Comparison of ENCODE assay signal across 1 cellular context in genomic region chr9:127715443-127716337, GRCh38.
A peak's percentile ranks its signal among the peaks of the same experiment; 100 is the strongest.
TF ChIP-seq lines count a peak whose summit lies in the region.

A gene with protein sequence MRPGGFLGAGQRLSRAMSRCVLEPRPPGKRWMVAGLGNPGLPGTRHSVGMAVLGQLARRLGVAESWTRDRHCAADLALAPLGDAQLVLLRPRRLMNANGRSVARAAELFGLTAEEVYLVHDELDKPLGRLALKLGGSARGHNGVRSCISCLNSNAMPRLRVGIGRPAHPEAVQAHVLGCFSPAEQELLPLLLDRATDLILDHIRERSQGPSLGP (minus strand): TSS chr9:127715663. CDS start chr9:127715639, 24 bp downstream.
A gene with protein sequence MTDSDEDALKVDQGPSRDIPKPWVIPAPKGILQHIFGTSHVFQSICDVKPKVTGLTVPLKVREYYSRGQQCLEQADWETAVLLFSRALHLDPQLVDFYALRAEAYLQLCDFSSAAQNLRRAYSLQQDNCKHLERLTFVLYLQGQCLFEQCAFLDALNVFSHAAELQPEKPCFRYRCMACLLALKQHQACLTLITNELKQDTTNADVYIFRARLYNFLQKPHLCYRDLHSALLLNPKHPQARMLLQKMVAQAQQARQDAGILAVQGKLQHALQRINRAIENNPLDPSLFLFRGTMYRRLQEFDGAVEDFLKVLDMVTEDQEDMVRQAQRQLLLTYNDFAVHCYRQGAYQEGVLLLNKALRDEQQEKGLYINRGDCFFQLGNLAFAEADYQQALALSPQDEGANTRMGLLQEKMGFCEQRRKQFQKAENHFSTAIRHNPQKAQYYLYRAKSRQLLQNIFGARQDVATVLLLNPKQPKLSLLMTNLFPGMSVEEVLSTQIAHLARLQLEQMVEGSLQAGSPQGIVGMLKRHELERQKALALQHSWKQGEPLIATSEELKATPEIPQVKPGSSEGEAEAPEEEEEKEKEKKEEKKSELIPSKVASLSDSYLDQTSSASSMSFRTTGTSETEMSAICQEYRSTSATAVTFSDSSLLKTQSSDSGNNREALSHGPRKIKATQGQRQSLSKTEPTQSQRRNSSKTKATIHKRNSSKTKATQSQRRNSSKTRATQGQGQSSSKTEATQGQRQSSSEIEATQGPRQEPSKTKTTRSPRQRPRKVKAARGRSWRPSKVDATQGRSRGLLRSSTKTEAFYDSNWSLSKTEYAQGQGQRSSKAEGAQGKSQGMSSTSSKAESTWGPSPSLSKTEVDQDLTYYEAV (plus strand): TSS chr9:127716079. CDS start chr9:127716146, 67 bp downstream.

TF ChIP-seq in K562, 482 proteins besides CTCF, POLR2A, EP300 and RAD21 (continued from another document and continues in another):
- TF ChIP-seq ATF3 (IDR thresholded peaks at IDR 0.05) (peak; percentile 99), ATF3 (CRISPR knock-in tag; conservative IDR thresholded peaks at IDR 0.05) (peak; percentile 81; the same call in 1 of the 2 replicates), SP1 (CRISPR knock-in tag; IDR thresholded peaks at IDR 0.05) (peak; percentile 98), SIN3B (IDR thresholded peaks at IDR 0.05; ENCODE audit: low read depth) (peak; percentile 66; the same call in 1 of the 2 replicates), SAP30 (IDR thresholded peaks at IDR 0.05; ENCODE audit: borderline replicate concordance, insufficient read depth, low read depth, low read length, poor library complexity, severe bottlenecking) (peak; percentile 95), ATF1 (CRISPR knock-in tag; IDR thresholded peaks at IDR 0.05) (peak; percentile 79), ATF1 (tag; IDR thresholded peaks at IDR 0.05) (peak; percentile 99), E2F8 (IDR thresholded peaks at IDR 0.05; ENCODE audit: low read depth, partially characterized antibody) (peak; percentile 93), ZNF232 (CRISPR knock-in tag; IDR thresholded peaks at IDR 0.05) (no peak), RCOR1 (IDR thresholded peaks at IDR 0.05; ENCODE audit: borderline replicate concordance in 1 of 2, low read depth in 2 of 2, low read length in 2 of 2) (0 out of 4 replicates have a peak, but pooled peaks of 1 of the 2 experiments have one; percentile 4), HOMEZ (CRISPR knock-in tag; IDR thresholded peaks at IDR 0.05) (no peak), SIN3A (IDR thresholded peaks at IDR 0.05; ENCODE audit: borderline replicate concordance in 2 of 2, control insufficient read depth in 1 of 2, low read depth in 2 of 2, low read length in 2 of 2) (peak; percentile 84 to 94; a peak in 3 of 4 replicates), SRSF1 (IDR thresholded peaks at IDR 0.05; ENCODE audit: low read depth, low read length) (no peak), HIVEP1 (CRISPR knock-in tag; IDR thresholded peaks at IDR 0.05) (no peak), MXI1 (IDR thresholded peaks at IDR 0.05; ENCODE audit: low read depth, low read length) (peak; percentile 30), THAP12 (CRISPR knock-in tag; IDR thresholded peaks at IDR 0.05) (peak; percentile 71; the same call in 1 of the 2 replicates)
- TF ChIP-seq, protein P1, sequence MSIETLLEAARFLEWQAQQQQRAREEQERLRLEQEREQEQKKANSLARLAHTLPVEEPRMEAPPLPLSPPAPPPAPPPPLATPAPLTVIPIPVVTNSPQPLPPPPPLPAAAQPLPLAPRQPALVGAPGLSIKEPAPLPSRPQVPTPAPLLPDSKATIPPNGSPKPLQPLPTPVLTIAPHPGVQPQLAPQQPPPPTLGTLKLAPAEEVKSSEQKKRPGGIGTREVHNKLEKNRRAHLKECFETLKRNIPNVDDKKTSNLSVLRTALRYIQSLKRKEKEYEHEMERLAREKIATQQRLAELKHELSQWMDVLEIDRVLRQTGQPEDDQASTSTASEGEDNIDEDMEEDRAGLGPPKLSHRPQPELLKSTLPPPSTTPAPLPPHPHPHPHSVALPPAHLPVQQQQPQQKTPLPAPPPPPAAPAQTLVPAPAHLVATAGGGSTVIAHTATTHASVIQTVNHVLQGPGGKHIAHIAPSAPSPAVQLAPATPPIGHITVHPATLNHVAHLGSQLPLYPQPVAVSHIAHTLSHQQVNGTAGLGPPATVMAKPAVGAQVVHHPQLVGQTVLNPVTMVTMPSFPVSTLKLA (conservative IDR thresholded peaks at IDR 0.05), result peak; percentile 91 to 96
- TF ChIP-seq, protein P2, sequence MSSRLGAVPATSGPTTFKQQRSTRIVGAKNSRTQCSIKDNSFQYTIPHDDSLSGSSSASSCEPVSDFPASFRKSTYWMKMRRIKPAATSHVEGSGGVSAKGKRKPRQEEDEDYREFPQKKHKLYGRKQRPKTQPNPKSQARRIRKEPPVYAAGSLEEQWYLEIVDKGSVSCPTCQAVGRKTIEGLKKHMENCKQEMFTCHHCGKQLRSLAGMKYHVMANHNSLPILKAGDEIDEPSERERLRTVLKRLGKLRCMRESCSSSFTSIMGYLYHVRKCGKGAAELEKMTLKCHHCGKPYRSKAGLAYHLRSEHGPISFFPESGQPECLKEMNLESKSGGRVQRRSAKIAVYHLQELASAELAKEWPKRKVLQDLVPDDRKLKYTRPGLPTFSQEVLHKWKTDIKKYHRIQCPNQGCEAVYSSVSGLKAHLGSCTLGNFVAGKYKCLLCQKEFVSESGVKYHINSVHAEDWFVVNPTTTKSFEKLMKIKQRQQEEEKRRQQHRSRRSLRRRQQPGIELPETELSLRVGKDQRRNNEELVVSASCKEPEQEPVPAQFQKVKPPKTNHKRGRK (tag; IDR thresholded peaks at IDR 0.05), result no peak
- TF ChIP-seq, protein P3, sequence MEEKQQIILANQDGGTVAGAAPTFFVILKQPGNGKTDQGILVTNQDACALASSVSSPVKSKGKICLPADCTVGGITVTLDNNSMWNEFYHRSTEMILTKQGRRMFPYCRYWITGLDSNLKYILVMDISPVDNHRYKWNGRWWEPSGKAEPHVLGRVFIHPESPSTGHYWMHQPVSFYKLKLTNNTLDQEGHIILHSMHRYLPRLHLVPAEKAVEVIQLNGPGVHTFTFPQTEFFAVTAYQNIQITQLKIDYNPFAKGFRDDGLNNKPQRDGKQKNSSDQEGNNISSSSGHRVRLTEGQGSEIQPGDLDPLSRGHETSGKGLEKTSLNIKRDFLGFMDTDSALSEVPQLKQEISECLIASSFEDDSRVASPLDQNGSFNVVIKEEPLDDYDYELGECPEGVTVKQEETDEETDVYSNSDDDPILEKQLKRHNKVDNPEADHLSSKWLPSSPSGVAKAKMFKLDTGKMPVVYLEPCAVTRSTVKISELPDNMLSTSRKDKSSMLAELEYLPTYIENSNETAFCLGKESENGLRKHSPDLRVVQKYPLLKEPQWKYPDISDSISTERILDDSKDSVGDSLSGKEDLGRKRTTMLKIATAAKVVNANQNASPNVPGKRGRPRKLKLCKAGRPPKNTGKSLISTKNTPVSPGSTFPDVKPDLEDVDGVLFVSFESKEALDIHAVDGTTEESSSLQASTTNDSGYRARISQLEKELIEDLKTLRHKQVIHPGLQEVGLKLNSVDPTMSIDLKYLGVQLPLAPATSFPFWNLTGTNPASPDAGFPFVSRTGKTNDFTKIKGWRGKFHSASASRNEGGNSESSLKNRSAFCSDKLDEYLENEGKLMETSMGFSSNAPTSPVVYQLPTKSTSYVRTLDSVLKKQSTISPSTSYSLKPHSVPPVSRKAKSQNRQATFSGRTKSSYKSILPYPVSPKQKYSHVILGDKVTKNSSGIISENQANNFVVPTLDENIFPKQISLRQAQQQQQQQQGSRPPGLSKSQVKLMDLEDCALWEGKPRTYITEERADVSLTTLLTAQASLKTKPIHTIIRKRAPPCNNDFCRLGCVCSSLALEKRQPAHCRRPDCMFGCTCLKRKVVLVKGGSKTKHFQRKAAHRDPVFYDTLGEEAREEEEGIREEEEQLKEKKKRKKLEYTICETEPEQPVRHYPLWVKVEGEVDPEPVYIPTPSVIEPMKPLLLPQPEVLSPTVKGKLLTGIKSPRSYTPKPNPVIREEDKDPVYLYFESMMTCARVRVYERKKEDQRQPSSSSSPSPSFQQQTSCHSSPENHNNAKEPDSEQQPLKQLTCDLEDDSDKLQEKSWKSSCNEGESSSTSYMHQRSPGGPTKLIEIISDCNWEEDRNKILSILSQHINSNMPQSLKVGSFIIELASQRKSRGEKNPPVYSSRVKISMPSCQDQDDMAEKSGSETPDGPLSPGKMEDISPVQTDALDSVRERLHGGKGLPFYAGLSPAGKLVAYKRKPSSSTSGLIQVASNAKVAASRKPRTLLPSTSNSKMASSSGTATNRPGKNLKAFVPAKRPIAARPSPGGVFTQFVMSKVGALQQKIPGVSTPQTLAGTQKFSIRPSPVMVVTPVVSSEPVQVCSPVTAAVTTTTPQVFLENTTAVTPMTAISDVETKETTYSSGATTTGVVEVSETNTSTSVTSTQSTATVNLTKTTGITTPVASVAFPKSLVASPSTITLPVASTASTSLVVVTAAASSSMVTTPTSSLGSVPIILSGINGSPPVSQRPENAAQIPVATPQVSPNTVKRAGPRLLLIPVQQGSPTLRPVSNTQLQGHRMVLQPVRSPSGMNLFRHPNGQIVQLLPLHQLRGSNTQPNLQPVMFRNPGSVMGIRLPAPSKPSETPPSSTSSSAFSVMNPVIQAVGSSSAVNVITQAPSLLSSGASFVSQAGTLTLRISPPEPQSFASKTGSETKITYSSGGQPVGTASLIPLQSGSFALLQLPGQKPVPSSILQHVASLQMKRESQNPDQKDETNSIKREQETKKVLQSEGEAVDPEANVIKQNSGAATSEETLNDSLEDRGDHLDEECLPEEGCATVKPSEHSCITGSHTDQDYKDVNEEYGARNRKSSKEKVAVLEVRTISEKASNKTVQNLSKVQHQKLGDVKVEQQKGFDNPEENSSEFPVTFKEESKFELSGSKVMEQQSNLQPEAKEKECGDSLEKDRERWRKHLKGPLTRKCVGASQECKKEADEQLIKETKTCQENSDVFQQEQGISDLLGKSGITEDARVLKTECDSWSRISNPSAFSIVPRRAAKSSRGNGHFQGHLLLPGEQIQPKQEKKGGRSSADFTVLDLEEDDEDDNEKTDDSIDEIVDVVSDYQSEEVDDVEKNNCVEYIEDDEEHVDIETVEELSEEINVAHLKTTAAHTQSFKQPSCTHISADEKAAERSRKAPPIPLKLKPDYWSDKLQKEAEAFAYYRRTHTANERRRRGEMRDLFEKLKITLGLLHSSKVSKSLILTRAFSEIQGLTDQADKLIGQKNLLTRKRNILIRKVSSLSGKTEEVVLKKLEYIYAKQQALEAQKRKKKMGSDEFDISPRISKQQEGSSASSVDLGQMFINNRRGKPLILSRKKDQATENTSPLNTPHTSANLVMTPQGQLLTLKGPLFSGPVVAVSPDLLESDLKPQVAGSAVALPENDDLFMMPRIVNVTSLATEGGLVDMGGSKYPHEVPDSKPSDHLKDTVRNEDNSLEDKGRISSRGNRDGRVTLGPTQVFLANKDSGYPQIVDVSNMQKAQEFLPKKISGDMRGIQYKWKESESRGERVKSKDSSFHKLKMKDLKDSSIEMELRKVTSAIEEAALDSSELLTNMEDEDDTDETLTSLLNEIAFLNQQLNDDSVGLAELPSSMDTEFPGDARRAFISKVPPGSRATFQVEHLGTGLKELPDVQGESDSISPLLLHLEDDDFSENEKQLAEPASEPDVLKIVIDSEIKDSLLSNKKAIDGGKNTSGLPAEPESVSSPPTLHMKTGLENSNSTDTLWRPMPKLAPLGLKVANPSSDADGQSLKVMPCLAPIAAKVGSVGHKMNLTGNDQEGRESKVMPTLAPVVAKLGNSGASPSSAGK (IDR thresholded peaks at IDR 0.05), result peak; percentile 77
